In the genomic region with DNA sequence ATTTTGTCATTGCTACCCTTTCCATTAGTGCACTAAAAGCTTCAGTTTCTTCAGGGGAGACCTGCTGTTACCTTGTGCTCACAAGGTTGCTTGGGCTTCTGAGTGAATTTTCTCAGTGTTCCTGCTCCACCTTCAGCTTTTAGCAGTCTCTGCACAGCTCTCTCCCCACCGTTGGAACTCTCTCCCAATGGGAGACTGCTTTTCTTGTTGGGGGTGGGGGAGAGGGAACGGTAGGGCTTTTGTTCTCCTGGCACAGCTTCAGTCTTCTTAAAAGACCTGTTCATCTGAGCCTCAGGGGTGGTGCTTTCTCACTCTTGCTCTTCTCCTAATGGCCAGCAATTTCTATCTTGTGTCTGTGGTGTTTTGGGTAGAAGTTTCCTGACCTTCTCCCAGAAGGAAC, we compare ENCODE assay signal across 1 cellular context.
A peak's percentile ranks its signal among the peaks of the same experiment; 100 is the strongest.
TF ChIP-seq lines count a peak whose summit lies in the region.

No MANE protein-coding gene starts in this region.

TF ChIP-seq in H1, 55 proteins besides CTCF, POLR2A, EP300 and RAD21:
- TF ChIP-seq SAP30 (IDR thresholded peaks at IDR 0.05; ENCODE audit: insufficient read depth, insufficient replicate concordance, low read length) (no peak), TAF1 (IDR thresholded peaks at IDR 0.05; ENCODE audit: low read depth, low read length) (0 out of 2 replicates have a peak, but pooled peaks have one; percentile 24), KDM5A (IDR thresholded peaks at IDR 0.05; ENCODE audit: low read length) (no peak), JUND (IDR thresholded peaks at IDR 0.05; ENCODE audit: low read length) (no peak), SP1 (IDR thresholded peaks at IDR 0.05; ENCODE audit: low read depth, low read length) (0 out of 2 replicates have a peak, but pooled peaks have one; percentile 36)
TF ChIP-seq in H1: peak in this region for 2.
